Comparison of ENCODE assay signal across 1 cellular context in genomic region chr19:980133-980998, GRCh38.
A peak's percentile ranks its signal among the peaks of the same experiment; 100 is the strongest.
TF ChIP-seq lines count a peak whose summit lies in the region.

No MANE protein-coding gene starts in this region.

TF ChIP-seq in HepG2, 621 proteins besides CTCF, POLR2A, EP300 and RAD21 (continues in another document):
- TF ChIP-seq ZNF205 (CRISPR knock-in tag; IDR thresholded peaks at IDR 0.05): peak; percentile 80
- TF ChIP-seq KIAA2018 (CRISPR knock-in tag; IDR thresholded peaks at IDR 0.05; ENCODE audit: borderline replicate concordance): no peak
- TF ChIP-seq, protein P1, sequence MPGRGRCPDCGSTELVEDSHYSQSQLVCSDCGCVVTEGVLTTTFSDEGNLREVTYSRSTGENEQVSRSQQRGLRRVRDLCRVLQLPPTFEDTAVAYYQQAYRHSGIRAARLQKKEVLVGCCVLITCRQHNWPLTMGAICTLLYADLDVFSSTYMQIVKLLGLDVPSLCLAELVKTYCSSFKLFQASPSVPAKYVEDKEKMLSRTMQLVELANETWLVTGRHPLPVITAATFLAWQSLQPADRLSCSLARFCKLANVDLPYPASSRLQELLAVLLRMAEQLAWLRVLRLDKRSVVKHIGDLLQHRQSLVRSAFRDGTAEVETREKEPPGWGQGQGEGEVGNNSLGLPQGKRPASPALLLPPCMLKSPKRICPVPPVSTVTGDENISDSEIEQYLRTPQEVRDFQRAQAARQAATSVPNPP (CRISPR knock-in tag; IDR thresholded peaks at IDR 0.05): no peak
- no peak for TF ChIP-seq ZNF282 (IDR thresholded peaks at IDR 0.05; ENCODE audit: partially characterized antibody)
- no peak for TF ChIP-seq ZNF24 (IDR thresholded peaks at IDR 0.05)
- TF ChIP-seq CBFB (CRISPR knock-in tag; IDR thresholded peaks at IDR 0.05): peak; percentile 74; the same call in 1 of the 2 replicates
- peak; percentile 34 for TF ChIP-seq ZNF407 (CRISPR knock-in tag; IDR thresholded peaks at IDR 0.05; ENCODE audit: not compliant biosample characterization)
- TF ChIP-seq NCOR1 (IDR thresholded peaks at IDR 0.05; ENCODE audit: borderline replicate concordance, low read length): peak; percentile 29; the same call in 1 of the 2 replicates
- TF ChIP-seq AKAP8 (CRISPR knock-in tag; IDR thresholded peaks at IDR 0.05): peak; percentile 95
- TF ChIP-seq ZNF354B (CRISPR knock-in tag; IDR thresholded peaks at IDR 0.05): no peak
- peak; percentile 63; the same call in 1 of the 2 replicates for TF ChIP-seq ZNF543 (CRISPR knock-in tag; IDR thresholded peaks at IDR 0.05)
- peak; percentile 70; the same call in 1 of the 2 replicates for TF ChIP-seq ZNF816 (CRISPR knock-in tag; IDR thresholded peaks at IDR 0.05; ENCODE audit: borderline replicate concordance)
- peak; percentile 65; the same call in 1 of the 2 replicates for TF ChIP-seq DNMT1 (CRISPR knock-in tag; IDR thresholded peaks at IDR 0.05)
- TF ChIP-seq ZNF784 (CRISPR knock-in tag; IDR thresholded peaks at IDR 0.05; ENCODE audit: borderline replicate concordance): peak; percentile 41; the same call in 1 of the 2 replicates
- peak; percentile 66; the same call in 1 of the 3 replicates for TF ChIP-seq MXI1 (IDR thresholded peaks at IDR 0.05; ENCODE audit: borderline replicate concordance, low read depth, low read length)
- TF ChIP-seq SRY (CRISPR knock-in tag; IDR thresholded peaks at IDR 0.05): 0 out of 2 replicates have a peak, but pooled peaks have one; percentile 42
- TF ChIP-seq, protein P2, sequence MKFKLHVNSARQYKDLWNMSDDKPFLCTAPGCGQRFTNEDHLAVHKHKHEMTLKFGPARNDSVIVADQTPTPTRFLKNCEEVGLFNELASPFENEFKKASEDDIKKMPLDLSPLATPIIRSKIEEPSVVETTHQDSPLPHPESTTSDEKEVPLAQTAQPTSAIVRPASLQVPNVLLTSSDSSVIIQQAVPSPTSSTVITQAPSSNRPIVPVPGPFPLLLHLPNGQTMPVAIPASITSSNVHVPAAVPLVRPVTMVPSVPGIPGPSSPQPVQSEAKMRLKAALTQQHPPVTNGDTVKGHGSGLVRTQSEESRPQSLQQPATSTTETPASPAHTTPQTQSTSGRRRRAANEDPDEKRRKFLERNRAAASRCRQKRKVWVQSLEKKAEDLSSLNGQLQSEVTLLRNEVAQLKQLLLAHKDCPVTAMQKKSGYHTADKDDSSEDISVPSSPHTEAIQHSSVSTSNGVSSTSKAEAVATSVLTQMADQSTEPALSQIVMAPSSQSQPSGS (CRISPR knock-in tag; IDR thresholded peaks at IDR 0.05): peak; percentile 70; the same call in 1 of the 2 replicates
- TF ChIP-seq MEF2D (CRISPR knock-in tag; IDR thresholded peaks at IDR 0.05): peak; percentile 30; the same call in 1 of the 2 replicates
- peak; percentile 79; the same call in 1 of the 2 replicates for TF ChIP-seq ZC3H13 (CRISPR knock-in tag; IDR thresholded peaks at IDR 0.05)
- TF ChIP-seq ZNF18 (CRISPR knock-in tag; IDR thresholded peaks at IDR 0.05; ENCODE audit: insufficient replicate concordance): no peak
- TF ChIP-seq FOXO1 (CRISPR knock-in tag; IDR thresholded peaks at IDR 0.05): peak; percentile 63; the same call in 1 of the 2 replicates
- peak; percentile 30 for TF ChIP-seq IKZF4 (CRISPR knock-in tag; IDR thresholded peaks at IDR 0.05; ENCODE audit: borderline replicate concordance, low read depth, not compliant biosample characterization)
- peak; percentile 95 for TF ChIP-seq SPEN (CRISPR knock-in tag; IDR thresholded peaks at IDR 0.05; ENCODE audit: low read depth)
- TF ChIP-seq ZNF713 (CRISPR knock-in tag; IDR thresholded peaks at IDR 0.05): no peak
- TF ChIP-seq, protein P3, sequence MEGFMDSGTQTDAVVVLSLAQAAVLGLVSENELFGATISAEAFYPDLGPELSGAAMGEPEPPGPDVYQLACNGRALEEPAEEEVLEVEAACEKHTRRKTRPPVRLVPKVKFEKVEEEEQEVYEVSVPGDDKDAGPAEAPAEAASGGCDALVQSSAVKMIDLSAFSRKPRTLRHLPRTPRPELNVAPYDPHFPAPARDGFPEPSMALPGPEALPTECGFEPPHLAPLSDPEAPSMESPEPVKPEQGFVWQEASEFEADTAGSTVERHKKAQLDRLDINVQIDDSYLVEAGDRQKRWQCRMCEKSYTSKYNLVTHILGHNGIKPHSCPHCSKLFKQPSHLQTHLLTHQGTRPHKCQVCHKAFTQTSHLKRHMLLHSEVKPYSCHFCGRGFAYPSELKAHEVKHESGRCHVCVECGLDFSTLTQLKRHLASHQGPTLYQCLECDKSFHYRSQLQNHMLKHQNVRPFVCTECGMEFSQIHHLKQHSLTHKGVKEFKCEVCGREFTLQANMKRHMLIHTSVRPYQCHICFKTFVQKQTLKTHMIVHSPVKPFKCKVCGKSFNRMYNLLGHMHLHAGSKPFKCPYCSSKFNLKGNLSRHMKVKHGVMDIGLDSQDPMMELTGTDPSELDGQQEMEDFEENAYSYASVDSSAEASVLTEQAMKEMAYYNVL (CRISPR knock-in tag; IDR thresholded peaks at IDR 0.05; ENCODE audit: borderline replicate concordance): peak; percentile 53; the same call in 1 of the 2 replicates
- TF ChIP-seq SKI (IDR thresholded peaks at IDR 0.05; ENCODE audit: partially characterized antibody): peak; percentile 23
